In the genomic region with DNA sequence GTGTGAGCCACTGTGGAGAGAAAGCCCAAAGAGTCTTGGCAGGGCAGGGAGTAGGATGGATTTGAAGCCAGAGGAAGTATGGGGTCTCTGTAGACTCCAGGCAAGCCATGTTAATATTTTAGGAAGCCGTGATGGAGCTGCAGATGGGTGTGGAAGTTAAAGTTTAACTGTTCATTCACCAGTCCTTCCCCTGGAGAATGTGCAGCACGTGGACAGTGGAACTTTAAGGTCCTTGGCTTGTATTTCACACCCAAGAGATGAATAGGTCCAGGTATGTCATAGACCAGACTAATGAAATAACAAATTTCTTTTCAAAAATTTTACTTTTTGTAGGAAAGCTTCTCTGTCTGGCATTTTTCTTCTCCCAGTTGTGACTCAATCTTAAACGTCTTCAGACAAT, we compare ENCODE assay signal across 20 cellular contexts. TPM values are rescaled to one million over a fixed set of nuclear protein-coding genes. Genes with fewer than 3 reads are reported as not detected.
A peak's percentile ranks its signal among the peaks of the same experiment; 100 is the strongest.
DNase-seq lines count a peak whose midpoint lies in the region; ATAC-seq and TF ChIP-seq lines count a peak whose summit lies in the region.
"Had no signal": no experiment of that assay in that cellular context is flagged by ENCODE, and none has a peak within 500 bp of the region (broad histone marks: within the 10 kb centered on the region; RNA-seq: fewer than 3 reads in every experiment).

No MANE protein-coding gene starts in this region.

- H3K9me3 Mint-ChIP-seq in Calu3 (ENCODE audit: low read depth, unreplicated experiment) (no peaks in the 10 kb centered on the region), WTC11 (no peaks in the 10 kb centered on the region)
- H3K9me3 Mint-ChIP-seq: CD4-positive, alpha-beta memory T cell had no signal

- H3K36me3 Mint-ChIP-seq in Calu3 (ENCODE audit: insufficient read depth, unreplicated experiment) (peaks cover 27% of the 10 kb centered on the region), WTC11 (peaks cover 22% of the 10 kb centered on the region)
- H3K36me3 Mint-ChIP-seq: CD4-positive, alpha-beta memory T cell had no signal

- H3K27me3 Mint-ChIP-seq in Calu3 (ENCODE audit: unreplicated experiment), result no peaks in the 10 kb centered on the region
- no peaks in the 10 kb centered on the region for H3K27me3 Mint-ChIP-seq in WTC11 (ENCODE audit: low read depth)

- H3K4me1 Mint-ChIP-seq in Calu3 (ENCODE audit: low read depth, unreplicated experiment) (peaks cover 30% of the 10 kb centered on the region), WTC11 (peaks cover 74% of the 10 kb centered on the region)

- CTCF ChIA-PET in Calu3 (lab: Charles Lee), result no interaction called here
- CTCF ChIA-PET in WTC11 (lab: Charles Lee), result no interaction called here

- no TSS peak for BruUV-seq in Calu3 (replicated peaks; lab: Mats Ljungman, UMichigan)

- no peak overlapping the region for H3K4me3 Mint-ChIP-seq in Calu3 (ENCODE audit: low read depth, unreplicated experiment)
- no peak overlapping the region for H3K4me3 Mint-ChIP-seq in WTC11
- H3K4me3 Mint-ChIP-seq: CD4-positive, alpha-beta memory T cell had no signal

- intact Hi-C loops in Calu3 (cut with micrococcal nuclease; ENCODE audit: unreplicated experiment), result no loop called here

- POLR2A ChIA-PET in WTC11 (lab: Charles Lee), result interaction anchor here (0.5 kb wide), 1 partner anchor 17 kb away, joined by 3 read pairs; no protein-coding TSS in a partner anchor

- no peak for DNase-seq in Calu3
- no peak for DNase-seq in WTC11 (ENCODE audit: low spot score)
- no peak for DNase-seq in left lobe of liver (ENCODE audit: low spot score)
- DNase-seq in renal cortical epithelial cell (ENCODE audit: low read depth), result peak; percentile 44
- no peak for DNase-seq in NCI-H1694 treated with DMSO at 0.1 percent for 48 hours (lab: John Stamatoyannopoulos, UW)
- DNase-seq in NCI-H69 (lab: John Stamatoyannopoulos, UW), result no peak
- DNase-seq in AML-193 (lab: John Stamatoyannopoulos, UW), result no peak
- DNase-seq: ACHN; BE2C; CD4-positive, alpha-beta memory T cell; DMS79; NCI-H1048; NCI-H1436 treated with DMSO at 0.1 percent for 48 hours; NCI-H2081; NCI-H510A; NCI-H82; Peyer's patch; SHP77; SK-N-SH had no signal

- TF ChIP-seq CTCF in Calu3 (IDR thresholded peaks at IDR 0.05; ENCODE audit: unreplicated experiment) (no peak), WTC11 (IDR thresholded peaks at IDR 0.05) (no peak)

- ATAC-seq in WTC11 (no peak), left lobe of liver (peak; percentile 15), HG03442 (IDR thresholded peaks at IDR 0.05; ENCODE audit: unreplicated experiment) (no peak)

- H3K27ac Mint-ChIP-seq in Calu3 (ENCODE audit: unreplicated experiment) (peak overlapping the region; percentile 82), WTC11 (peak overlapping the region; percentile 73)

TF ChIP-seq in WTC11, 78 proteins besides CTCF, POLR2A, EP300 and RAD21:
- no peak for TF ChIP-seq ZNF425 (CRISPR knock-in tag; conservative IDR thresholded peaks at IDR 0.05)
- TF ChIP-seq USF2 (CRISPR knock-in tag; IDR thresholded peaks at IDR 0.05), result no peak
- no peak for TF ChIP-seq NR3C1 (CRISPR knock-in tag; conservative IDR thresholded peaks at IDR 0.05; ENCODE audit: low read depth)
- no peak for TF ChIP-seq JAZF1 (CRISPR knock-in tag; IDR thresholded peaks at IDR 0.05)
- TF ChIP-seq ZNF121 (CRISPR knock-in tag; IDR thresholded peaks at IDR 0.05), result no peak
- TF ChIP-seq JUN (CRISPR knock-in tag; IDR thresholded peaks at IDR 0.05), result no peak
TF ChIP-seq in WTC11: peak in this region for 0.

RNA-seq across cellular contexts. Expression of gene TCF7L2, which starts 54.2 kb away (rescaled TPM):
- total RNA-seq in Calu3 (2022), result 36.6 and 43.0 TPM in 2 replicates
- 44.5 to 51.4 TPM (median 51.1 TPM) in 3 replicates for total RNA-seq in WTC11 (2021)
- 18.7 TPM for total RNA-seq in left lobe of liver
- total RNA-seq in renal cortical epithelial cell, result 1.6 and 5.2 TPM in 2 replicates
